Comparison of ENCODE assay signal across 19 cellular contexts in the genomic region with DNA sequence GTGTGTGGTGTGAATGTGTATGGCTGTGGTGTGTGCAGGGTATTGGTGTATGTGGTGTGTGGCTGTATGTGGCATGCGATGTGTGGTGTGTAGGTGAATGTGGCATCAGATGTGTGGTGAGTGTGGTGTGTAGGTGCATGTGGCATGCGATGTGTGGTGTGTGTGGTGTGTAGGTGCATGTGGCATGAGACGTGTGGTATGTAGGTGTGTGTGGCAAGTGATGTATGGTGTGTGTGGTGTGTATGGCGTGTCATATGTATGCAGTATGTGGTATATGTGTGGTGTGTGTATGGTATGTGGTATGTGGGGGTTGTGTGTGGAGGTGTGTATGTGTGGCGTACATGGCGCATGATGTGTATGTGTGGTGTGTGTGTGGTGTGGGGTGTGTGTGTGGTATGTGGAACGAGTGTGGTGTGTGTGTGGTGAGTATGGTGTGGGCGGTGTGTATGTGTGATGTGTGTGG.
DNase-seq lines count a peak whose midpoint lies in the region; ATAC-seq, FAIRE-seq and TF ChIP-seq lines count a peak whose summit lies in the region.
"Had no signal": no experiment of that assay in that cellular context is flagged by ENCODE, and none has a peak within 500 bp of the region (broad histone marks: within the 10 kb centered on the region; RNA-seq: fewer than 3 reads in every experiment).

No MANE protein-coding gene starts in this region.

- DNase-seq in stimulated activated naive CD8-positive, alpha-beta T cell treated with anti-CD3 and anti-CD28 coated beads, Interleukin-15, amount 100 ng/mL, for 72 hours, result no peak
- DNase-seq in stimulated activated naive CD8-positive, alpha-beta T cell treated with anti-CD3 and anti-CD28 coated beads, Interleukin-15, Interleukin-2, amounts not matched to agents 100 U/mL and 50 U/mL, for 24 hours, result no peak
- DNase-seq in bronchial epithelial cell (ENCODE audit: low read depth) (no peak), osteocyte (ENCODE audit: extremely low spot score, unreplicated experiment) (peak; percentile 54), NCI-H1092 (lab: John Stamatoyannopoulos, UW) (no peak), testis (no peak)
- DNase-seq: C1 segment of cervical spinal cord; CD8-positive, alpha-beta memory T cell; DMS53; KBM-7; NCI-H1105 treated with DMSO at 0.1 percent for 48 hours; NCI-H1694; NCI-H2081 treated with DMSO at 0.1 percent for 48 hours; NCI-H748 treated with DMSO at 0.1 percent for 48 hours; NK-92 treated with Interleukin-12 subunit alpha and Interleukin-12 subunit beta, amount 100 ng/mL, for 24 hours had no signal

- H3K36me3 ChIP-seq in bronchial epithelial cell (ENCODE audit: control insufficient read depth, insufficient read depth, low read length), result no peaks in the 10 kb centered on the region
- no peaks in the 10 kb centered on the region for H3K36me3 ChIP-seq in testis (ENCODE audit: low read depth, missing control alignments)
- H3K36me3 ChIP-seq: HAP-1 had no signal

- peaks cover 4% of the 10 kb centered on the region for H3K36me3 Mint-ChIP-seq in osteocyte (ENCODE audit: unreplicated experiment)

- no peaks in the 10 kb centered on the region for H3K27me3 Mint-ChIP-seq in stimulated activated naive CD8-positive, alpha-beta T cell treated with anti-CD3 and anti-CD28 coated beads, Interleukin-15, amount 100 ng/mL, for 72 hours
- H3K27me3 Mint-ChIP-seq in osteocyte (ENCODE audit: unreplicated experiment), result no peaks in the 10 kb centered on the region
- H3K27me3 Mint-ChIP-seq: CD8-positive, alpha-beta memory T cell had no signal

- peak; percentile 100 for FAIRE-seq in bronchial epithelial cell (lab: Jason Lieb, UNC)

- intact Hi-C loops in testis (cut with DNase I; ENCODE audit: low total_unique reads), result no loop called here

- no peaks in the 10 kb centered on the region for H3K9me3 Mint-ChIP-seq in stimulated activated naive CD8-positive, alpha-beta T cell treated with anti-CD3 and anti-CD28 coated beads, Interleukin-15, amount 100 ng/mL, for 72 hours
- no peaks in the 10 kb centered on the region for H3K9me3 Mint-ChIP-seq in osteocyte (ENCODE audit: unreplicated experiment)
- H3K9me3 Mint-ChIP-seq: CD8-positive, alpha-beta memory T cell had no signal

- peak; percentile 26 for ATAC-seq in stimulated activated naive CD8-positive, alpha-beta T cell treated with anti-CD3 and anti-CD28 coated beads, Interleukin-15, amount 100 ng/mL, for 72 hours
- no peak for ATAC-seq in stimulated activated naive CD8-positive, alpha-beta T cell treated with anti-CD3 and anti-CD28 coated beads, Interleukin-15, Interleukin-2, amounts not matched to agents 100 U/mL and 50 U/mL, for 24 hours
- ATAC-seq in HG03045 (IDR thresholded peaks at IDR 0.05; ENCODE audit: unreplicated experiment), result no peak

- no peaks in the 10 kb centered on the region for H3K27me3 ChIP-seq in bronchial epithelial cell (ENCODE audit: control insufficient read depth, insufficient read depth, low read length)
- H3K27me3 ChIP-seq in testis, result no peaks in the 10 kb centered on the region
- H3K27me3 ChIP-seq: Peyer's patch, SJSA1 had no signal

- TF ChIP-seq POLR2A in testis (IDR thresholded peaks at IDR 0.05), result no peak

- TF ChIP-seq CTCF in bronchial epithelial cell (IDR thresholded peaks at IDR 0.05; ENCODE audit: insufficient read depth, low read length, severe bottlenecking), result no peak
- no peak for TF ChIP-seq CTCF in osteocyte (IDR thresholded peaks at IDR 0.05)
- TF ChIP-seq CTCF in testis (IDR thresholded peaks at IDR 0.05), result no peak

- WGBS in testis, 2 donors, result 90 to 95% methylated on average over 8 of the region's 8 CpGs

- no peak overlapping the region for H3K27ac ChIP-seq in testis
- H3K27ac ChIP-seq: Peyer's patch, SJSA1 had no signal

- no peak overlapping the region for H3K4me3 ChIP-seq in bronchial epithelial cell (ENCODE audit: low read depth, low read length)
- no peak overlapping the region for H3K4me3 ChIP-seq in testis
- H3K4me3 ChIP-seq: HAP-1, Peyer's patch, SJSA1 had no signal

- H3K4me1 ChIP-seq in testis, result no peaks in the 10 kb centered on the region
- H3K4me1 ChIP-seq: HAP-1, Peyer's patch, SJSA1 had no signal

- H3K4me3 Mint-ChIP-seq in stimulated activated naive CD8-positive, alpha-beta T cell treated with anti-CD3 and anti-CD28 coated beads, Interleukin-15, amount 100 ng/mL, for 72 hours, result no peak overlapping the region
- H3K4me3 Mint-ChIP-seq in osteocyte (ENCODE audit: unreplicated experiment), result no peak overlapping the region
- H3K4me3 Mint-ChIP-seq: CD8-positive, alpha-beta memory T cell had no signal

- H3K9me3 ChIP-seq in testis, result no peaks in the 10 kb centered on the region
- H3K9me3 ChIP-seq: HAP-1, Peyer's patch, SJSA1 had no signal

- peaks cover 5% of the 10 kb centered on the region for H3K4me1 Mint-ChIP-seq in stimulated activated naive CD8-positive, alpha-beta T cell treated with anti-CD3 and anti-CD28 coated beads, Interleukin-15, amount 100 ng/mL, for 72 hours
- H3K4me1 Mint-ChIP-seq in osteocyte (ENCODE audit: unreplicated experiment), result no peaks in the 10 kb centered on the region
- H3K4me1 Mint-ChIP-seq: CD8-positive, alpha-beta memory T cell had no signal

- H3K27ac Mint-ChIP-seq in stimulated activated naive CD8-positive, alpha-beta T cell treated with anti-CD3 and anti-CD28 coated beads, Interleukin-15, amount 100 ng/mL, for 72 hours, result no peak overlapping the region
- no peak overlapping the region for H3K27ac Mint-ChIP-seq in osteocyte (ENCODE audit: unreplicated experiment)
- H3K27ac Mint-ChIP-seq: CD8-positive, alpha-beta memory T cell had no signal
